Comparison of ENCODE assay signal across 17 cellular contexts in the genomic region with DNA sequence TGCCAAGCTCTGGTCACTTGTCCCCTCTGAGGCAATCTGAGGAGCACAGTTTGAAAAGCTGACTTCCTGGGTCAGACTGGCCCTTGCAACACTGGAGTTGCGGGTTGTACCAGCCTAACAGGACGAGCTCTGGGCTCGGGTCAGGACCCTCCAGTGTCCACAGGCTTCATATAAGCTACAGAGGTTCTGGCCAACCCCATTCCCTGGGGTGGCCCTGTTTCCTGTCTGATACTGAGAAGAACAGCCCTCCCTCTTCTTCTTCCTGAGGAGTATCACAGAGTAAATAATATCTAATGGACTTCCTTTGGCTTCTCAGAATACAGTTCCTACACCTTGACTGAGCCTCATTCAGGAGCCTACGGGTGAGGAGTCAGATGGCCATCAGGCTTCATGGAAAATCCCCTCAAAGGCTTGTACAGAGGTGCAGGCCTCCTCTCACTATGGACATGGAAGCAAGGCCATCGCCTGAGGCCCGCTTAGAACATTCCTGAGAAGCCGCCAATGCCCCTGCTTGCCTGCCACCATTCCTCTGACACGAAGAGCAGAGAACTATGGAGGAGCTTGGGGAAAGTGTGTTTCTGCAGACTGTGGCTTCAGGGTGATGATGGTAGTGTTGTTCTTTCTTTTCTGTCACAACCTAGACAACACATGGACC. TPM values are rescaled to one million over a fixed set of nuclear protein-coding genes. Genes with fewer than 3 reads are reported as not detected.
DNase-seq lines count a peak whose midpoint lies in the region; ATAC-seq and TF ChIP-seq lines count a peak whose summit lies in the region.
"Had no signal": no experiment of that assay in that cellular context is flagged by ENCODE, and none has a peak within 500 bp of the region (broad histone marks: within the 10 kb centered on the region; RNA-seq: fewer than 3 reads in every experiment).

No MANE protein-coding gene starts in this region.

- H3K4me3 ChIP-seq in left ventricle myocardium inferior (no peak overlapping the region), neuronal stem cell (ENCODE audit: low read length in 2 of 2) (no peak overlapping the region)
- H3K4me3 ChIP-seq: BLaER1, GM23338 had no signal

- intact Hi-C loops in Right ventricle myocardium inferior (cut with DNase I), result no loop called here
- intact Hi-C loops in Right ventricle myocardium superior (cut with DNase I), result no loop called here
- intact Hi-C loops in left ventricle myocardium inferior (cut with micrococcal nuclease), result no loop called here

- WGBS in neuronal stem cell (ENCODE audit: extremely low coverage in 2 of 2, insufficient read length in 2 of 2, insufficient replicate concordance in 1 of 2), 2 donors, result no CpG with 5 or more reads among the region's 8 CpGs

- H3K4me2 ChIP-seq in neuronal stem cell (ENCODE audit: insufficient read depth, low read length, poor library complexity, severe bottlenecking), result no peak overlapping the region
- H3K4me2 ChIP-seq: BLaER1, GM23338 had no signal

- H2BK15ac ChIP-seq in neuronal stem cell (ENCODE audit: low read length), result no peak overlapping the region

- H3K23ac ChIP-seq in neuronal stem cell (ENCODE audit: low read depth, low read length, poor library complexity), result no peak overlapping the region

- no peak overlapping the region for H4K91ac ChIP-seq in neuronal stem cell (ENCODE audit: low read depth, low read length, poor library complexity)

- no peak overlapping the region for H2BK120ac ChIP-seq in neuronal stem cell (ENCODE audit: low read depth, low read length)

- no peak overlapping the region for H2BK5ac ChIP-seq in neuronal stem cell (ENCODE audit: low read length)

- no peak overlapping the region for H3K4ac ChIP-seq in neuronal stem cell (ENCODE audit: low read length)

- H3K27me3 ChIP-seq in left ventricle myocardium inferior (ENCODE audit: low read depth), result no peaks in the 10 kb centered on the region
- H3K27me3 ChIP-seq in neuronal stem cell (ENCODE audit: control insufficient read depth in 3 of 3, insufficient read depth in 3 of 3, low read depth in 1 of 3, low read length in 3 of 3), result peaks cover 0 to 15% (median 0%) of the 10 kb centered on the region in 3 experiments
- H3K27me3 ChIP-seq: BLaER1 had no signal

- DNase-seq in Right ventricle myocardium inferior (ENCODE audit: missing footprints) (no peak), Right ventricle myocardium superior (no peak), ecto neural progenitor cell (ENCODE audit: low spot score) (peak; percentile 20), left ventricle myocardium inferior (no peak), neuronal stem cell (ENCODE audit: low spot score) (no peak), NCI-H524 treated with DMSO at 0.1 percent for 48 hours (lab: John Stamatoyannopoulos, UW) (no peak), HuH-7 (ENCODE audit: low spot score) (no peak)
- DNase-seq: 8988T; AML-193; Caco-2; CD8-positive, alpha-beta memory T cell; DND-41; GF-D8; H9 had no signal

- peaks cover 45% of the 10 kb centered on the region for H3K4me1 ChIP-seq in left ventricle myocardium inferior
- peaks cover 0 to 6% of the 10 kb centered on the region in 2 donors for H3K4me1 ChIP-seq in neuronal stem cell (ENCODE audit: control insufficient read depth in 2 of 2, insufficient read depth in 1 of 2, low read depth in 1 of 2, low read length in 2 of 2)
- H3K4me1 ChIP-seq: BLaER1, Caco-2 had no signal

- H3K36me3 ChIP-seq in left ventricle myocardium inferior, result peaks cover 54% of the 10 kb centered on the region
- H3K36me3 ChIP-seq in neuronal stem cell (replicated peaks in 1 of 2; ENCODE audit: control insufficient read depth in 2 of 2, insufficient read depth in 2 of 2, low read length in 2 of 2), result no peaks in the 10 kb centered on the region
- H3K36me3 ChIP-seq: BLaER1 had no signal

- H2AFZ ChIP-seq in neuronal stem cell (ENCODE audit: low read length), result no peak overlapping the region
- H2AFZ ChIP-seq: GM23338 had no signal

- no peak overlapping the region for H3K9ac ChIP-seq in neuronal stem cell (ENCODE audit: low read depth, low read length, poor library complexity)
- H3K9ac ChIP-seq: BLaER1 had no signal

- H4K8ac ChIP-seq in neuronal stem cell (ENCODE audit: low read depth, low read length), result no peak overlapping the region

- H3K9me3 ChIP-seq in left ventricle myocardium inferior (replicated peaks) (no peaks in the 10 kb centered on the region), neuronal stem cell (replicated peaks in 1 of 2; ENCODE audit: control insufficient read depth in 2 of 2, insufficient read depth in 1 of 2, low read depth in 1 of 2, low read length in 2 of 2) (no peaks in the 10 kb centered on the region)
- H3K9me3 ChIP-seq: BLaER1, Caco-2 had no signal

- H3K18ac ChIP-seq in neuronal stem cell (ENCODE audit: low read length), result no peak overlapping the region

- no peak overlapping the region for H2AK5ac ChIP-seq in neuronal stem cell (ENCODE audit: low read depth, low read length)

- TF ChIP-seq CTCF in left ventricle myocardium inferior (IDR thresholded peaks at IDR 0.05; ENCODE audit: borderline replicate concordance), result no peak

- H3K27ac ChIP-seq in left ventricle myocardium inferior (replicated peaks) (peak overlapping the region; percentile 38), neuronal stem cell (replicated peaks; ENCODE audit: low read length) (no peak overlapping the region)
- H3K27ac ChIP-seq: BLaER1 had no signal

- H3K79me1 ChIP-seq in neuronal stem cell (ENCODE audit: low read depth, low read length), result no peaks in the 10 kb centered on the region

- peak overlapping the region; percentile 1 for H3K14ac ChIP-seq in neuronal stem cell (ENCODE audit: low read length)

- ATAC-seq in Right ventricle myocardium inferior (peak; percentile 24), Right ventricle myocardium superior (ENCODE audit: poor library complexity) (no peak), GM19463 (IDR thresholded peaks at IDR 0.05; ENCODE audit: unreplicated experiment) (no peak)
- ATAC-seq: GM23338 had no signal

- H2BK12ac ChIP-seq in neuronal stem cell (ENCODE audit: low read length), result no peak overlapping the region

RNA-seq across cellular contexts. Expression of a gene that starts 28.5 kb away (rescaled TPM):
- total RNA-seq in Right ventricle myocardium inferior (19.5 TPM), Right ventricle myocardium superior (12.6 TPM), left ventricle myocardium inferior (13.0 TPM)
- polyA plus RNA-seq in neuronal stem cell (2013, experiment 1 of 2), result 1.2 TPM
- 1.3 TPM for polyA plus RNA-seq in neuronal stem cell (2013, experiment 2 of 2)
- total RNA-seq: CD8-positive, alpha-beta memory T cell had no signal
- polyA plus RNA-seq: CD8-positive, alpha-beta memory T cell had no signal
